1 cellular context compared by ENCODE assay signal in genomic region chr12:124691429-124691828, GRCh38.
A peak's percentile ranks its signal among the peaks of the same experiment; 100 is the strongest.
TF ChIP-seq lines count a peak whose summit lies in the region.

No MANE protein-coding gene starts in this region.

TF ChIP-seq in HEK293, 187 proteins besides CTCF, POLR2A, EP300 and RAD21 (continued from another document):
- TF ChIP-seq ZNF280D (tag by site-specific recombination; IDR thresholded peaks at IDR 0.05), result 0 out of 2 replicates have a peak, but pooled peaks have one; percentile 46
